7 cellular contexts compared by ENCODE assay signal in genomic region chr17:62413090-62413489, GRCh38. TPM values are rescaled to one million over a fixed set of nuclear protein-coding genes. Genes with fewer than 3 reads are reported as not detected.
"Had no signal": no experiment of that assay in that cellular context is flagged by ENCODE, and none has a peak within 500 bp of the region (broad histone marks: within the 10 kb centered on the region; RNA-seq: fewer than 3 reads in every experiment).

No MANE protein-coding gene starts in this region.

RNA-seq across cellular contexts. Expression of gene EFCAB3, which starts 32.7 kb away (rescaled TPM):
- polyA plus RNA-seq: hepatocyte; immature natural killer cell; keratinocyte; liver; lung; mammary epithelial cell; naive thymus-derived CD4-positive, alpha-beta T cell had no signal
